In the genomic region with DNA sequence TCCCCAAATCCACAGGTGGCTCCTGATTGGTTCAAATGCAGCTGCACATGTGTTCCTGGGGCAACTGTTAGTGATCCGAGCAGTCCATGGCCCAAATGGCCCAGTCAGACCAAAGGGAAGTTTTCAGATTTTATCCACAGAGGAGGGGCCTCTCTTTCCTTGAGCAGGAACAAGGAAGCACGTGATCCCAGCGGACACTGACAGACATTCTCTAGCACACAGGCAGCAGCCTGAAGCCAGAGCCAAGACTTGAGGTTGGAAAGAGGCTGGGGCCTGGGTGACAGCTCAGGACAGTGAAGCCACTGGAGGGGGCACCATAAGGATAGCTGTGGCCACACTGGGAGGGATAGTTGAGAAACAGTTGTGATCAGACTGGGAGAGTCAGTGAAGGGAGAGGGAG, we compare ENCODE assay signal across 31 cellular contexts. TPM values are rescaled to one million over a fixed set of nuclear protein-coding genes. Genes with fewer than 3 reads are reported as not detected.
"Had no signal": no experiment of that assay in that cellular context is flagged by ENCODE, and none has a peak within 500 bp of the region (broad histone marks: within the 10 kb centered on the region; RNA-seq: fewer than 3 reads in every experiment).

No MANE protein-coding gene starts in this region.

- H3K27ac ChIP-seq: epithelial cell of prostate, gastrocnemius medialis, lower lobe of right lung, pancreas, stomach, thyroid gland, vagina had no signal

- H3K4me1 ChIP-seq: gastrocnemius medialis, pancreas had no signal

- H3K36me3 Mint-ChIP-seq: naive thymus-derived CD8-positive, alpha-beta T cell; stimulated activated effector memory CD8-positive, alpha-beta T cell treated with anti-CD3 and anti-CD28 coated beads, Interleukin-12 subunit alpha, Interleukin-12 subunit beta, amount 100 ng/mL, for 72 hours had no signal

- H3K27ac Mint-ChIP-seq: endodermal cell; nephron progenitor cell; progenitor cell of endocrine pancreas; stimulated activated effector memory CD8-positive, alpha-beta T cell treated with anti-CD3 and anti-CD28 coated beads, Interleukin-12 subunit alpha, Interleukin-12 subunit beta, amount 100 ng/mL, for 72 hours had no signal

- H3K4me3 Mint-ChIP-seq: endodermal cell; naive thymus-derived CD8-positive, alpha-beta T cell; nephron progenitor cell; stimulated activated effector memory CD8-positive, alpha-beta T cell treated with anti-CD3 and anti-CD28 coated beads, Interleukin-12 subunit alpha, Interleukin-12 subunit beta, amount 100 ng/mL, for 72 hours had no signal

- H3K36me3 ChIP-seq: gastrocnemius medialis, lower lobe of right lung, pancreas, stomach, thyroid gland, vagina had no signal

- H3K4me1 Mint-ChIP-seq: endodermal cell had no signal

- H3K4me3 ChIP-seq: gastrocnemius medialis, lower lobe of right lung, pancreas, smooth muscle cell, stomach, thyroid gland, vagina had no signal

- ATAC-seq: esophagus mucosa; gastrocnemius medialis; left ventricle myocardium superior; lower lobe of right lung; naive thymus-derived CD8-positive, alpha-beta T cell; pancreas; sciatic nerve; stimulated activated effector memory CD8-positive, alpha-beta T cell treated with anti-CD3 and anti-CD28 coated beads, Interleukin-12 subunit alpha, Interleukin-12 subunit beta, amount 100 ng/mL, for 72 hours had no signal

- DNase-seq: effector CD8-positive, alpha-beta T cell; endodermal cell; foreskin fibroblast; gastrocnemius medialis; head of caudate nucleus; kidney glomerular epithelial cell; left ventricle myocardium superior; lower lobe of right lung; naive thymus-derived CD8-positive, alpha-beta T cell; occipital lobe; pancreas; stimulated activated CD4-positive, alpha-beta T cell treated with anti-CD3 and anti-CD28 coated beads, Interleukin-2, amount 100 ng/mL, for 24 hours; stimulated activated CD4-positive, alpha-beta T cell treated with anti-CD3 and anti-CD28 coated beads, Interleukin-4, amount 100 ng/mL, for 24 hours; stimulated activated naive CD4-positive, alpha-beta T cell treated with Interleukin-2 at 50 U/mL for 16 hours; stomach; thyroid gland; trophoblast cell had no signal

- H3K9me3 Mint-ChIP-seq: naive thymus-derived CD8-positive, alpha-beta T cell; stimulated activated effector memory CD8-positive, alpha-beta T cell treated with anti-CD3 and anti-CD28 coated beads, Interleukin-12 subunit alpha, Interleukin-12 subunit beta, amount 100 ng/mL, for 72 hours had no signal

- H3K27me3 Mint-ChIP-seq: naive thymus-derived CD8-positive, alpha-beta T cell had no signal

- H3K9me3 ChIP-seq: gastrocnemius medialis, lower lobe of right lung, pancreas, stomach, thyroid gland, vagina had no signal

RNA-seq across cellular contexts. Expression of a gene that starts 3.5 kb away (rescaled TPM):
- total RNA-seq: myocyte had no signal

RNA-seq across cellular contexts. Expression of a gene that starts 6.6 kb away (rescaled TPM):
- total RNA-seq: endodermal cell; esophagus mucosa; gastrocnemius medialis; glomerular endothelial cell; left ventricle myocardium superior; lower lobe of right lung; mesenteric fat pad; myocyte; naive thymus-derived CD8-positive, alpha-beta T cell; occipital lobe; pancreas; progenitor cell of endocrine pancreas; sciatic nerve; smooth muscle cell; stomach; subcutaneous adipose tissue; temporal lobe; thyroid gland; ureter; vagina had no signal

RNA-seq across cellular contexts. Expression of a gene that starts 38.1 kb away (rescaled TPM):
- total RNA-seq: occipital lobe had no signal
